In genomic region chrX:43139645-43140044, GRCh38 we compare ENCODE assay signal across 28 cellular contexts.
"Had no signal": no experiment of that assay in that cellular context is flagged by ENCODE, and none has a peak within 500 bp of the region (broad histone marks: within the 10 kb centered on the region; RNA-seq: fewer than 3 reads in every experiment).

No MANE protein-coding gene starts in this region.

- H3K4me1 ChIP-seq: neural progenitor cell, parathyroid adenoma, psoas muscle, spleen, suprapubic skin, testis, transverse colon, upper lobe of right lung, uterus had no signal

- H3K27ac ChIP-seq: neural progenitor cell, ovary, parathyroid adenoma, psoas muscle, skin epidermis, spleen, suprapubic skin, testis, tibial artery, transverse colon, upper lobe of right lung, uterus had no signal

- ATAC-seq: natural killer cell; psoas muscle; right cardiac atrium; sciatic nerve; stimulated activated memory B cell treated with anti-CD40 and anti-IgM and Interleukin-4, amounts not matched to agents 10 μg/mL and 1 μg/mL and 100 μg/mL, for 72 hours; stimulated activated naive CD8-positive, alpha-beta T cell treated with anti-CD3 and anti-CD28 coated beads, Interleukin-15, amount 100 ng/mL, for 72 hours; stimulated activated naive CD8-positive, alpha-beta T cell treated with anti-CD3 and anti-CD28 coated beads, Interleukin-15, Interleukin-2, amounts not matched to agents 100 U/mL and 50 U/mL, for 24 hours; upper lobe of right lung had no signal

- H3K4me3 ChIP-seq: neural progenitor cell, ovary, psoas muscle, skin epidermis, smooth muscle cell, spleen, suprapubic skin, testis, tibial artery, transverse colon, upper lobe of right lung, uterus had no signal

- DNase-seq: natural killer cell; occipital lobe; ovary; posterior cingulate gyrus; psoas muscle; right cardiac atrium; spleen; stimulated activated CD4-positive, alpha-beta T cell treated with anti-CD3 and anti-CD28 coated beads, Interleukin-12 subunit alpha, Interleukin-12 subunit beta, amount 100 ng/mL, for 4 hours; stimulated activated CD4-positive, alpha-beta T cell treated with anti-CD3 and anti-CD28 coated beads, Interleukin-1b, Interleukin-23, amount 100 ng/mL, for 48 hours; stimulated activated CD4-positive, alpha-beta T cell treated with anti-CD3 and anti-CD28 coated beads, Interleukin-4, amount 100 ng/mL, for 1 hour; stimulated activated CD4-positive, alpha-beta T cell treated with anti-CD3 and anti-CD28 coated beads, Interleukin-4, amount 100 ng/mL, for 4 hours; stimulated activated CD8-positive, alpha-beta memory T cell treated with anti-CD3 and anti-CD28 coated beads, Interleukin-4, amount 100 ng/mL, for 48 hours; stimulated activated naive CD4-positive, alpha-beta T cell; stimulated activated naive CD8-positive, alpha-beta T cell treated with anti-CD3 and anti-CD28 coated beads, Interleukin-15, amount 100 ng/mL, for 72 hours; stimulated activated naive CD8-positive, alpha-beta T cell treated with anti-CD3 and anti-CD28 coated beads, Interleukin-15, Interleukin-2, amounts not matched to agents 100 U/mL and 50 U/mL, for 24 hours; substantia nigra; testis; tibial artery; transverse colon; upper lobe of right lung; uterus had no signal

- H3K4me2 ChIP-seq: neural progenitor cell, smooth muscle cell had no signal

- H3K9me3 ChIP-seq: ovary, psoas muscle, spleen, suprapubic skin, testis, tibial artery, transverse colon, upper lobe of right lung, uterus had no signal
